ENCODE assay signal across 11 cellular contexts in genomic region chr9:132042324-132042723, GRCh38. TPM values are rescaled to one million over a fixed set of nuclear protein-coding genes. Genes with fewer than 3 reads are reported as not detected.
DNase-seq lines count a peak whose midpoint lies in the region; ATAC-seq and TF ChIP-seq lines count a peak whose summit lies in the region.
"Had no signal": no experiment of that assay in that cellular context is flagged by ENCODE, and none has a peak within 500 bp of the region (broad histone marks: within the 10 kb centered on the region; RNA-seq: fewer than 3 reads in every experiment).

No MANE protein-coding gene starts in this region.

- no CpG with 5 or more reads among the region's 4 CpGs for WGBS in mesendoderm (ENCODE audit: extremely low coverage, insufficient coverage, low lambda C conversion rate)
- no CpG with 5 or more reads among the region's 4 CpGs for WGBS in trophoblast cell (ENCODE audit: extremely low coverage, insufficient coverage, insufficient read length)

- H3K27me3 Mint-ChIP-seq in naive thymus-derived CD4-positive, alpha-beta T cell: no peaks in the 10 kb centered on the region
- H3K27me3 Mint-ChIP-seq: naive B cell had no signal

- TF ChIP-seq CTCF in brain microvascular endothelial cell (IDR thresholded peaks at IDR 0.05; ENCODE audit: low read depth, low read length, missing control alignments): no peak

- no peak overlapping the region for H3K23ac ChIP-seq in mesendoderm (ENCODE audit: low read length)
- H3K23ac ChIP-seq in trophoblast cell (ENCODE audit: low read length): no peak overlapping the region

- H3K9ac ChIP-seq in mesendoderm (ENCODE audit: low read length) (no peak overlapping the region), trophoblast cell (ENCODE audit: low read length) (no peak overlapping the region)

- H3K36me3 Mint-ChIP-seq in naive thymus-derived CD4-positive, alpha-beta T cell: peaks cover 0 to 21% (median 4%) of the 10 kb centered on the region in 5 donors

- no peak overlapping the region for H4K91ac ChIP-seq in trophoblast cell (ENCODE audit: low read depth, low read length)

- H4K12ac ChIP-seq in trophoblast cell (ENCODE audit: low read depth, low read length): no peak overlapping the region

- DNase-seq in Caki2 (ENCODE audit: low read depth) (peak; percentile 91), NCI-H226 (peak; percentile 90), brain microvascular endothelial cell (peak; percentile 95), mesendoderm (peak; percentile 19), inferior parietal cortex (ENCODE audit: extremely low spot score) (no peak), trophoblast cell (no peak)
- DNase-seq in naive thymus-derived CD4-positive, alpha-beta T cell: no peak
- DNase-seq: head of caudate nucleus, naive B cell, upper lobe of right lung had no signal

- H2BK5ac ChIP-seq in mesendoderm (ENCODE audit: low read length) (no peak overlapping the region), trophoblast cell (ENCODE audit: low read depth, low read length, poor library complexity) (no peak overlapping the region)

- H3K9me3 Mint-ChIP-seq in naive thymus-derived CD4-positive, alpha-beta T cell: no peaks in the 10 kb centered on the region
- H3K9me3 Mint-ChIP-seq: naive B cell had no signal

- no peak overlapping the region for H3K4ac ChIP-seq in mesendoderm (ENCODE audit: low read depth, low read length)
- H3K4ac ChIP-seq in trophoblast cell (ENCODE audit: low read depth, low read length): no peak overlapping the region

- H2BK12ac ChIP-seq in trophoblast cell (ENCODE audit: low read length): no peak overlapping the region

- no peak for ATAC-seq in GM21737 (IDR thresholded peaks at IDR 0.05; ENCODE audit: unreplicated experiment)
- no peak for ATAC-seq in naive thymus-derived CD4-positive, alpha-beta T cell
- ATAC-seq: upper lobe of right lung had no signal

- H2AFZ ChIP-seq in trophoblast cell (ENCODE audit: insufficient read depth, low read length, poor library complexity): no peak overlapping the region

- H4K8ac ChIP-seq in mesendoderm (ENCODE audit: low read depth, low read length) (no peak overlapping the region), trophoblast cell (ENCODE audit: low read depth, low read length) (no peak overlapping the region)

- H3K79me2 ChIP-seq in mesendoderm (ENCODE audit: control insufficient read depth, insufficient read depth, low read length) (peaks cover 3% of the 10 kb centered on the region), trophoblast cell (ENCODE audit: control insufficient read depth, insufficient read depth, low read length, poor library complexity) (no peaks in the 10 kb centered on the region)

- POLR2A ChIA-PET in naive thymus-derived CD4-positive, alpha-beta T cell (lab: Charles Lee): no interaction called here

- no peak overlapping the region for H3K4me3 Mint-ChIP-seq in naive thymus-derived CD4-positive, alpha-beta T cell
- H3K4me3 Mint-ChIP-seq: naive B cell had no signal

- peaks cover 0 to 26% (median 21%) of the 10 kb centered on the region in 7 donors for H3K4me1 Mint-ChIP-seq in naive thymus-derived CD4-positive, alpha-beta T cell

- no peaks in the 10 kb centered on the region for H3K36me3 ChIP-seq in brain microvascular endothelial cell (replicated peaks)
- no peaks in the 10 kb centered on the region for H3K36me3 ChIP-seq in mesendoderm (ENCODE audit: control insufficient read depth, insufficient read depth, low read length)
- no peaks in the 10 kb centered on the region for H3K36me3 ChIP-seq in trophoblast cell (ENCODE audit: control insufficient read depth in 1 of 2, insufficient read depth in 2 of 2, low read length in 2 of 2)
- H3K36me3 ChIP-seq in naive thymus-derived CD4-positive, alpha-beta T cell (ENCODE audit: control insufficient read depth in 2 of 3, insufficient read depth in 3 of 3, low read length in 3 of 3): peaks cover 0 to 8% (median 6%) of the 10 kb centered on the region in 3 experiments
- H3K36me3 ChIP-seq: upper lobe of right lung had no signal

- H3K27me3 ChIP-seq in brain microvascular endothelial cell (replicated peaks): no peaks in the 10 kb centered on the region
- no peaks in the 10 kb centered on the region for H3K27me3 ChIP-seq in mesendoderm (ENCODE audit: insufficient read depth, low read length, poor library complexity)
- no peaks in the 10 kb centered on the region for H3K27me3 ChIP-seq in trophoblast cell (ENCODE audit: insufficient read depth, low read length)
- no peaks in the 10 kb centered on the region for H3K27me3 ChIP-seq in naive thymus-derived CD4-positive, alpha-beta T cell (ENCODE audit: control insufficient read depth in 2 of 2, insufficient read depth in 2 of 2, low read length in 2 of 2)
- H3K27me3 ChIP-seq: upper lobe of right lung had no signal

- H3K79me1 ChIP-seq in mesendoderm (ENCODE audit: low read length) (peaks cover 10% of the 10 kb centered on the region), trophoblast cell (ENCODE audit: low read length) (no peaks in the 10 kb centered on the region)

- no peak overlapping the region for H4K5ac ChIP-seq in mesendoderm (ENCODE audit: low read length)

- H3K27ac ChIP-seq in brain microvascular endothelial cell (peak overlapping the region; percentile 81), mesendoderm (ENCODE audit: low read depth, low read length) (no peak overlapping the region), trophoblast cell (ENCODE audit: low read depth, low read length) (no peak overlapping the region)
- no peak overlapping the region for H3K27ac ChIP-seq in naive thymus-derived CD4-positive, alpha-beta T cell (ENCODE audit: low read depth, low read length)
- H3K27ac ChIP-seq: upper lobe of right lung had no signal

- no peak overlapping the region for H3K18ac ChIP-seq in mesendoderm (ENCODE audit: low read length)
- H3K18ac ChIP-seq in trophoblast cell (ENCODE audit: low read length): no peak overlapping the region

- intact Hi-C loops in naive thymus-derived CD4-positive, alpha-beta T cell (cut with micrococcal nuclease): no loop called here

- H3K27ac Mint-ChIP-seq in naive thymus-derived CD4-positive, alpha-beta T cell: no peak overlapping the region
- H3K27ac Mint-ChIP-seq: naive B cell had no signal

- in situ Hi-C loops in Caki2 (cut with HindIII; ENCODE audit: low pct_unique_long_range_greater_than_20kb, low sequenced_read_pairs): no loop called here
- in situ Hi-C loops in brain microvascular endothelial cell (cut with HindIII; ENCODE audit: low pct_ligation_motif_present, low sequenced_read_pairs): no loop called here

- CTCF ChIA-PET in naive thymus-derived CD4-positive, alpha-beta T cell (lab: Charles Lee): no interaction called here

- no peaks in the 10 kb centered on the region for H3K4me1 ChIP-seq in mesendoderm (ENCODE audit: control insufficient read depth, low read depth, low read length)
- peaks cover 4% of the 10 kb centered on the region in 2 experiments for H3K4me1 ChIP-seq in trophoblast cell (ENCODE audit: control insufficient read depth in 1 of 2, insufficient read depth in 2 of 2, low read length in 2 of 2)
- no peaks in the 10 kb centered on the region for H3K4me1 ChIP-seq in naive thymus-derived CD4-positive, alpha-beta T cell (ENCODE audit: control insufficient read depth in 2 of 2, insufficient read depth in 2 of 2, low read length in 2 of 2)
- H3K4me1 ChIP-seq: upper lobe of right lung had no signal

- H3K4me2 ChIP-seq in mesendoderm (ENCODE audit: low read length): no peak overlapping the region
- no peak overlapping the region for H3K4me2 ChIP-seq in trophoblast cell (ENCODE audit: low read length)

- H3K14ac ChIP-seq in trophoblast cell (ENCODE audit: low read length): no peak overlapping the region

- H2BK120ac ChIP-seq in mesendoderm (ENCODE audit: low read depth, low read length) (no peak overlapping the region), trophoblast cell (ENCODE audit: insufficient read depth, low read length, poor library complexity) (no peak overlapping the region)

- H3K4me3 ChIP-seq in brain microvascular endothelial cell (ENCODE audit: low read depth, low read length) (no peak overlapping the region), mesendoderm (ENCODE audit: low read length) (no peak overlapping the region), trophoblast cell (ENCODE audit: low read depth, low read length) (no peak overlapping the region)
- H3K4me3 ChIP-seq in naive thymus-derived CD4-positive, alpha-beta T cell (ENCODE audit: low read length): no peak overlapping the region
- H3K4me3 ChIP-seq: upper lobe of right lung had no signal

- no peaks in the 10 kb centered on the region for H3K9me3 ChIP-seq in trophoblast cell (ENCODE audit: insufficient read depth, low read depth, low read length)
- no peaks in the 10 kb centered on the region for H3K9me3 ChIP-seq in naive thymus-derived CD4-positive, alpha-beta T cell (ENCODE audit: control insufficient read depth in 2 of 3, low read length in 3 of 3)
- H3K9me3 ChIP-seq: upper lobe of right lung had no signal

- no peak overlapping the region for H2AK5ac ChIP-seq in mesendoderm (ENCODE audit: low read length)
- no peak overlapping the region for H2AK5ac ChIP-seq in trophoblast cell (ENCODE audit: low read length)

- H2BK15ac ChIP-seq in mesendoderm (replicated peaks; ENCODE audit: low read depth): no peak overlapping the region

- no peak overlapping the region for H3K56ac ChIP-seq in mesendoderm (ENCODE audit: low read length)

RNA-seq across cellular contexts. Expression of gene MED27, which starts 37.3 kb away (rescaled TPM):
- total RNA-seq in Caki2 (2014; rRNA removed; shearing (Covaris generic); ENCODE audit: low replicate concordance): 31.9 and 72.8 TPM in 2 replicates
- 34.9 TPM for polyA plus RNA-seq in mesendoderm (2013, experiment 1 of 2)
- 35.8 TPM for polyA plus RNA-seq in mesendoderm (2013, experiment 2 of 2)
- 29.4 and 30.7 TPM in 2 replicates for polyA plus RNA-seq in trophoblast cell (2013)
- 10 to 100 TPM; 11.5 to 26.9 (median 21.3) TPM for total RNA-seq in naive thymus-derived CD4-positive, alpha-beta T cell
- 10 to 100 TPM; 34.6 to 44.2 TPM for polyA plus RNA-seq in naive thymus-derived CD4-positive, alpha-beta T cell

Comparison
In these comparisons a context has a peak if more than half of its experiments do, and no peak if none do; other contexts are left out.
1. DNase-seq: peak in Caki2 (single experiment), NCI-H226 (single experiment), brain microvascular endothelial cell (single experiment) and mesendoderm (single experiment); none in inferior parietal cortex (single experiment), trophoblast cell (0 of 2) and naive thymus-derived CD4-positive, alpha-beta T cell (0 of 9).